Comparison of ENCODE assay signal across 16 cellular contexts in the genomic region with DNA sequence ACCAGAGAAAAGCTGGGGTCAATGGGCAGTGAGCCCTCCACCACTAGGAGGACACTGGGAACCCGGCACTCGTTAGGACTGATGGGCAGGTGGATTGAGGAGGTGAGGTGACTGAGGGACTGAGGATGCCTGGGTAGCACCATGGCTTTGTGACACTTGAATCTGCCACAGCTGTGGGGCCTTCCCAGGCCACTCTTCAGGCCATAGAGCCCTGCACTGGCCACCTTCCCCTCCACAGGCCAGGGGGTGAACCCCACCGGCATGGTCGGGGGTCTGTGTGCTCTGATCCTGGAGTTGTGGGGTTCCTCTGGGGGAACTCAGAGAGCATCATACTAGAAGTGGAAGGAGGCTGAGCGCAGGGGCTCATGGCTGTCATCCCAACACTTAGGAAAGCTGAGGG.
A peak's percentile ranks its signal among the peaks of the same experiment; 100 is the strongest.
DNase-seq lines count a peak whose midpoint lies in the region; ATAC-seq and TF ChIP-seq lines count a peak whose summit lies in the region.
"Had no signal": no experiment of that assay in that cellular context is flagged by ENCODE, and none has a peak within 500 bp of the region (broad histone marks: within the 10 kb centered on the region; RNA-seq: fewer than 3 reads in every experiment).

No MANE protein-coding gene starts in this region.

- no peaks in the 10 kb centered on the region for H3K4me1 Mint-ChIP-seq in osteocyte (ENCODE audit: unreplicated experiment)
- H3K4me1 Mint-ChIP-seq: CD4-positive, alpha-beta memory T cell; H9 had no signal

- H3K36me3 ChIP-seq in esophagus muscularis mucosa (no peaks in the 10 kb centered on the region), sigmoid colon (no peaks in the 10 kb centered on the region)

- TF ChIP-seq CTCF in esophagus muscularis mucosa (IDR thresholded peaks at IDR 0.05): no peak
- no peak for TF ChIP-seq CTCF in osteocyte (IDR thresholded peaks at IDR 0.05)
- no peak for TF ChIP-seq CTCF in sigmoid colon (IDR thresholded peaks at IDR 0.05)

- WGBS in esophagus muscularis mucosa: 96% methylated on average over 3 of the region's 5 CpGs
- WGBS in sigmoid colon, 2 donors: 79 to 92% methylated on average over 5 of the region's 5 CpGs

- H3K9me3 Mint-ChIP-seq in osteocyte (ENCODE audit: unreplicated experiment): no peaks in the 10 kb centered on the region
- H3K9me3 Mint-ChIP-seq: CD4-positive, alpha-beta memory T cell had no signal

- H3K27ac ChIP-seq in esophagus muscularis mucosa (replicated peaks in 1 of 4) (no peak overlapping the region), sigmoid colon (no peak overlapping the region)

- TF ChIP-seq POLR2A in esophagus muscularis mucosa (IDR thresholded peaks at IDR 0.05; ENCODE audit: low read depth) (no peak), sigmoid colon (IDR thresholded peaks at IDR 0.05) (no peak)

- no peaks in the 10 kb centered on the region for H3K36me3 Mint-ChIP-seq in osteocyte (ENCODE audit: unreplicated experiment)
- H3K36me3 Mint-ChIP-seq: CD4-positive, alpha-beta memory T cell had no signal

- peak; percentile 19 for DNase-seq in ecto neural progenitor cell (ENCODE audit: low spot score)
- peak; percentile 78 for DNase-seq in esophagus muscularis mucosa (ENCODE audit: extremely low spot score)
- peak; percentile 76 for DNase-seq in osteocyte (ENCODE audit: extremely low spot score, unreplicated experiment)
- DNase-seq in sciatic nerve (ENCODE audit: low spot score): no peak
- DNase-seq in sigmoid colon: no peak
- DNase-seq: C1 segment of cervical spinal cord; Calu3; CD4-positive, alpha-beta memory T cell; COR-L47; DMS53; DMS79 treated with DMSO at 0.1 percent for 48 hours; GF-D8; H9 had no signal

- ATAC-seq in sciatic nerve: no peak
- no peak for ATAC-seq in HG02938 (IDR thresholded peaks at IDR 0.05; ENCODE audit: unreplicated experiment)
- ATAC-seq: GM23338, HCT116 had no signal

- H3K4me1 ChIP-seq in esophagus muscularis mucosa: no peaks in the 10 kb centered on the region
- H3K4me1 ChIP-seq in sigmoid colon: no peaks in the 10 kb centered on the region

- H3K4me3 ChIP-seq in esophagus muscularis mucosa (no peak overlapping the region), sigmoid colon (no peak overlapping the region)
- H3K4me3 ChIP-seq: GM23338 had no signal

- H3K27me3 ChIP-seq in esophagus muscularis mucosa: peaks cover 0 to 22% (median 0%) of the 10 kb centered on the region in 4 donors
- no peaks in the 10 kb centered on the region for H3K27me3 ChIP-seq in sigmoid colon

- no peak overlapping the region for H3K27ac Mint-ChIP-seq in osteocyte (ENCODE audit: unreplicated experiment)
- H3K27ac Mint-ChIP-seq: CD4-positive, alpha-beta memory T cell; GM23338; H9 had no signal

- intact Hi-C loops in esophagus muscularis mucosa (cut with DNase I) (no loop called here), sciatic nerve (cut with DNase I) (no loop called here), sigmoid colon (cut with DNase I) (no loop called here)

- H3K9me3 ChIP-seq in esophagus muscularis mucosa (no peaks in the 10 kb centered on the region), sigmoid colon (no peaks in the 10 kb centered on the region)

- no peaks in the 10 kb centered on the region for H3K27me3 Mint-ChIP-seq in osteocyte (ENCODE audit: unreplicated experiment)

- no peak overlapping the region for H3K4me3 Mint-ChIP-seq in osteocyte (ENCODE audit: unreplicated experiment)
- H3K4me3 Mint-ChIP-seq: CD4-positive, alpha-beta memory T cell; GM23338 had no signal

- TF ChIP-seq EP300 in esophagus muscularis mucosa (IDR thresholded peaks at IDR 0.05) (no peak), sigmoid colon (IDR thresholded peaks at IDR 0.05) (no peak)

Comparison
In these comparisons a context has a peak if more than half of its experiments do, and no peak if none do; other contexts are left out.
1. DNase-seq: peak in ecto neural progenitor cell (single experiment), esophagus muscularis mucosa (single experiment) and osteocyte (single experiment); none in sciatic nerve (single experiment) and sigmoid colon (single experiment).